ENCODE assay signal across 4 cellular contexts in the genomic region with DNA sequence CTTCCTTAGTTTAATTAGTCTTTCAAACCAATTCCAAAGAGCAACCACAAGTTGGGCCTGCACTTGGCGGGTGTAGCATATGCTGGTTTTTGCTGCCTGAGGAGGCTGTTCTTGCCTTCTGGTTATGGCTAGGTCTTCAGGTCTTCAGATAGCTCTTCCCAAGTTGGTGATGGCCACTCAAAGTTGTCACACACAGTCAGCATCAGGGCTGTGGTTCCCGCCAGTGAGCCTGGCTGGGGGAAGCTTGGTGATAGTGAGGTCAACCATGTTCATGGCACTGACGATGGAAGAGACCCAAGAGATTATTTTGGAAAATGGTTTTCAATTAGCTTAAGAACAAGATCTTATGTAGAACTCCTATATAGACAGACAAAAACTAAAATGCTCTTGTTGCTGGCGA. TPM values are rescaled to one million over a fixed set of nuclear protein-coding genes. Genes with fewer than 3 reads are reported as not detected.
"Had no signal": no experiment of that assay in that cellular context is flagged by ENCODE, and none has a peak within 500 bp of the region (broad histone marks: within the 10 kb centered on the region; RNA-seq: fewer than 3 reads in every experiment).

No MANE protein-coding gene starts in this region.

- DNase-seq: GDM1, GF-D8 had no signal

RNA-seq across cellular contexts. Expression of a gene that starts 18.8 kb away (rescaled TPM):
- total RNA-seq: G401, GM12878 had no signal
